In the genomic region with DNA sequence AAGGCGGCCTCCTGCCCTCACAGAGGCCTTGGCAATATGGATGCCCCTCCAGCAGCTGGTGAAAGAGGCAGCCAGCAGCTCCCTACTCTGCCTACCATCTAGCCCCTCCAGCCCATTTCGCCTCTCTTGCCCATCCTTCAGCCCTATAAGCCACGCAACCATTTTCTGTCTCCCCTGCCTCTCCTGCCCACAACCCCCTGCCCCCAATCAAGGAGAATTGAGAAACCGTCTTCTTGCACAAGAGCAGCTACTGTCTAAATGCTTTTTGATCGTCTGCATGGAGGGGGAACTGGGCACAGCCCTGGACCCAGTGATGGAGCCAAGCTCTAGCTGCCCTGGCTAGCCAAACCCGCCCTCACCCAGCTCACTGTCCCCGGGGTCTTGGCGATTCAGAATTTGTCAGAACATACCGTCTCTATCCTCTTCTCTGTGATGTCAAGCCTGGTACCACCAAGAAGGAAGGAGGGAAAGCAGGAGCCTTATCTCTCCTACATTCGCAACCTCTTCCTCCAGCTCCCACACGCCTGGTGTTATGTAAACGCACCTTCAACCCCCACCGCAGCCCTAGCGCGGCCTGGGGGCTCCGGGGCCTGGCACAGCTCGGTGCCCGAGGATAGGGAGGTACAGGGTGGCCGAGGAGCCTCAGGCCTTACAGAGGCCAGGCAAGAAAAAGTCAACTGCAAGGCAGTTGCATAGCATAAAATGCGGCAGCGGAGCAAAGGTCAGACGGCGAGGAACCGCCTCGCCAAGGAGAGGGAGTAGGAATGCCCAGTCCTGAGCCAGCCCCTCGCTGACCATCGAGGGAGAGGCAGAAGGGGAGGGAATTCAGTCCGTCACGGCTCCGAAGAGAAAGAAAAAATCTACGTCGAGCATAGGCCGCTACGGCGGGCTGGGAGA, we compare ENCODE assay signal across 8 cellular contexts. TPM values are rescaled to one million over a fixed set of nuclear protein-coding genes. Genes with fewer than 3 reads are reported as not detected.
DNase-seq lines count a peak whose midpoint lies in the region; ATAC-seq and TF ChIP-seq lines count a peak whose summit lies in the region.

No MANE protein-coding gene starts in this region.

- DNase-seq in activated T-cell treated with anti-CD3 and anti-CD28 coated beads, Interleukin-2, amount 50 U/mL, for 4 hours: no peak
- no peak for DNase-seq in activated T-cell treated with anti-CD3 and anti-CD28 coated beads, Interleukin-2, amount 50 U/mL, for 1 hour
- peak; percentile 25 to 28 for DNase-seq in activated T-cell treated with anti-CD3 and anti-CD28 coated beads, Interleukin-2, amount 50 U/mL, for 48 hours
- DNase-seq in Right ventricle myocardium superior (peak; percentile 57), psoas muscle (no peak)
- DNase-seq in stimulated activated CD4-positive, alpha-beta T cell treated with anti-CD3 and anti-CD28 coated beads, Interleukin-1b, Interleukin-23, amount 100 ng/mL, for 48 hours: no peak
- DNase-seq in activated CD4-positive, alpha-beta T cell treated with anti-CD3 and anti-CD28 coated beads, Interleukin-2, amount 50 U/mL, for 48 hours: no peak

- ATAC-seq in activated T-cell treated with anti-CD3 and anti-CD28 coated beads, Interleukin-2, amount 50 U/mL, for 4 hours: no peak
- ATAC-seq in Right ventricle myocardium superior (ENCODE audit: poor library complexity) (peak; percentile 7), psoas muscle (peak in 3 of 4 donors; percentile 5 to 15 (median 14)), HG03095 (IDR thresholded peaks at IDR 0.05; ENCODE audit: unreplicated experiment) (no peak)

- H3K4me3 Mint-ChIP-seq in activated T-cell treated with anti-CD3 and anti-CD28 coated beads, Interleukin-2, amount 50 U/mL, for 4 hours: peak overlapping the region; percentile 85

- H3K4me1 Mint-ChIP-seq in activated T-cell treated with anti-CD3 and anti-CD28 coated beads, Interleukin-2, amount 50 U/mL, for 4 hours (ENCODE audit: low read depth): peaks cover 32% of the 10 kb centered on the region

- H3K9me3 Mint-ChIP-seq in activated T-cell treated with anti-CD3 and anti-CD28 coated beads, Interleukin-2, amount 50 U/mL, for 4 hours: no peaks in the 10 kb centered on the region

- H3K4me3 ChIP-seq in psoas muscle: peak overlapping the region; percentile 73

- H3K4me1 ChIP-seq in psoas muscle: peaks cover 23% of the 10 kb centered on the region

- H3K27ac ChIP-seq in psoas muscle: peak overlapping the region; percentile 77

- no peaks in the 10 kb centered on the region for H3K36me3 Mint-ChIP-seq in activated T-cell treated with anti-CD3 and anti-CD28 coated beads, Interleukin-2, amount 50 U/mL, for 4 hours (ENCODE audit: insufficient read depth)

- H3K9me3 ChIP-seq in psoas muscle: no peaks in the 10 kb centered on the region

- TF ChIP-seq CTCF in psoas muscle (IDR thresholded peaks at IDR 0.05): no peak

- peaks cover 0 to 63% (median 10%) of the 10 kb centered on the region in 3 donors for H3K27me3 ChIP-seq in psoas muscle (ENCODE audit: insufficient read depth in 3 of 3, low read length in 2 of 3)

- H3K27me3 Mint-ChIP-seq in activated T-cell treated with anti-CD3 and anti-CD28 coated beads, Interleukin-2, amount 50 U/mL, for 4 hours (ENCODE audit: low read depth): peaks cover 62% of the 10 kb centered on the region

- H3K36me3 ChIP-seq in psoas muscle (ENCODE audit: insufficient read depth in 1 of 2, low read depth in 1 of 2): no peaks in the 10 kb centered on the region

- intact Hi-C loops in Right ventricle myocardium superior (cut with DNase I): loop anchor here (5.0 kb wide), 1 partner anchor 224 kb away; no protein-coding TSS in a partner anchor
- intact Hi-C loops in psoas muscle (cut with DNase I): loop anchor here in 1 of 2 donors (5.0 to 10.0 kb wide), 2 partner anchors 169 to 224 kb away; no protein-coding TSS in a partner anchor

- WGBS in psoas muscle, 3 donors: 8 to 13% (median 9%) methylated on average over 35 of the region's 35 CpGs

RNA-seq across cellular contexts. Expression of a gene that starts 1.1 kb away (rescaled TPM):
- 1 to 10 TPM; 2.6 to 3.3 (median 3.0) TPM for total RNA-seq in activated T-cell treated with anti-CD3 and anti-CD28 coated beads, Interleukin-2, amount 50 U/mL, for 4 hours
- total RNA-seq in Right ventricle myocardium superior (9.7 TPM), psoas muscle (1 to 10 TPM; 5.3 to 6.3 (median 5.9) TPM)
- 1 to 10 TPM; 1.0 to 8.0 (median 2.4) TPM for polyA plus RNA-seq in psoas muscle

Comparison
In these comparisons a context has a peak if more than half of its experiments do, and no peak if none do; other contexts are left out.
1. DNase-seq: peak in activated T-cell treated with anti-CD3 and anti-CD28 coated beads, Interleukin-2, amount 50 U/mL, for 48 hours (2 of 2) and Right ventricle myocardium superior (single experiment); none in activated T-cell treated with anti-CD3 and anti-CD28 coated beads, Interleukin-2, amount 50 U/mL, for 4 hours (single experiment), activated T-cell treated with anti-CD3 and anti-CD28 coated beads, Interleukin-2, amount 50 U/mL, for 1 hour (single experiment), psoas muscle (0 of 2), stimulated activated CD4-positive, alpha-beta T cell treated with anti-CD3 and anti-CD28 coated beads, Interleukin-1b, Interleukin-23, amount 100 ng/mL, for 48 hours (single experiment) and activated CD4-positive, alpha-beta T cell treated with anti-CD3 and anti-CD28 coated beads, Interleukin-2, amount 50 U/mL, for 48 hours (0 of 2).
2. ATAC-seq: peak in Right ventricle myocardium superior (single experiment) and psoas muscle (3 of 4); none in activated T-cell treated with anti-CD3 and anti-CD28 coated beads, Interleukin-2, amount 50 U/mL, for 4 hours (0 of 2) and HG03095 (single experiment).